Comparison of ENCODE assay signal across 21 cellular contexts in the genomic region with DNA sequence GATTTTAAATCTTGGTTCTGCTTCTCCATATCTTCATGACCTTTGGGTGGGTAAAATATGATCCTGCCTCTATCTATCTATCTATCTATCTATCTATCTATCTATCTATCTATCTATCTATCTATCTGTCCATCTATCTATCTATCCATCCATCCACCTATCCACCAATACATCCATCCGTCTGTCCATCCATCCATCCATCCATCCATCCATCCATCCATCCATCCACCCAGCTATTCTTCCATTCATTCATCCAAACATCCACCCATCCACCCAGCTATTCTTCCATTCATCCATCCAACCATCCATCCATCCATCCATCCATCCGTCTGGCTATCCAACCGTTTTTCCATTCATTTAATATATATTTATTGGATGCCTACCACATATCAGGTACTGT. TPM values are rescaled to one million over a fixed set of nuclear protein-coding genes. Genes with fewer than 3 reads are reported as not detected.
A peak's percentile ranks its signal among the peaks of the same experiment; 100 is the strongest.
DNase-seq lines count a peak whose midpoint lies in the region; ATAC-seq and TF ChIP-seq lines count a peak whose summit lies in the region.
"Had no signal": no experiment of that assay in that cellular context is flagged by ENCODE, and none has a peak within 500 bp of the region (broad histone marks: within the 10 kb centered on the region; RNA-seq: fewer than 3 reads in every experiment).

No MANE protein-coding gene starts in this region.

- H3K27me3 ChIP-seq in CD4-positive, alpha-beta T cell (ENCODE audit: control insufficient read depth, insufficient read depth, low read length): no peaks in the 10 kb centered on the region
- H3K27me3 ChIP-seq in CD8-positive, alpha-beta memory T cell (ENCODE audit: insufficient read depth, low read length, poor library complexity, severe bottlenecking): no peaks in the 10 kb centered on the region
- H3K27me3 ChIP-seq: SJSA1 had no signal

- no peak for TF ChIP-seq CTCF in CD4-positive, alpha-beta T cell (IDR thresholded peaks at IDR 0.05)

- intact Hi-C loops in CD4-positive, alpha-beta T cell (cut with DNase I, micrococcal nuclease): no loop called here

- ATAC-seq in CD4-positive, alpha-beta T cell (ENCODE audit: poor library complexity): no peak
- ATAC-seq in activated T-helper 17 cell treated with anti-CD3 and anti-CD28 coated beads, Interleukin-2, amount 50 U/mL, for 72 hours (replicated peaks): no peak
- ATAC-seq in naive B cell (ENCODE audit: low read depth in 2 of 2): no peak
- no peak for ATAC-seq in HG02798 (IDR thresholded peaks at IDR 0.05; ENCODE audit: poor library complexity, unreplicated experiment)
- ATAC-seq: HCT116 had no signal

- no peak for DNase-seq in CD4-positive, alpha-beta T cell
- no peak for DNase-seq in CD8-positive, alpha-beta memory T cell
- DNase-seq in naive B cell (no peak), GDM1 (lab: John Stamatoyannopoulos, UW) (no peak), AG08395 (ENCODE audit: low spot score) (no peak)
- DNase-seq: C1 segment of cervical spinal cord, Calu3, DMS79, GM23248, MG63, NCI-H1092 treated with DMSO at 0.1 percent for 48 hours, NCI-H1694 treated with DMSO at 0.1 percent for 48 hours, NCI-H69 had no signal

- CTCF ChIA-PET in CD4-positive, alpha-beta T cell (lab: Charles Lee): interaction anchor here (1.1 kb wide), 1 partner anchor 163 kb away, joined by 3 read pairs; no protein-coding TSS in a partner anchor
- CTCF ChIA-PET in CD8-positive, alpha-beta memory T cell (lab: Charles Lee): interaction anchor here (0.7 to 1.2 kb wide), 2 partner anchors 46 to 163 kb away, joined by 3 read pairs; no protein-coding TSS in a partner anchor

- H3K36me3 Mint-ChIP-seq in CD4-positive, alpha-beta T cell (ENCODE audit: low read depth): peaks cover 55% of the 10 kb centered on the region
- peaks cover 0 to 26% (median 13%) of the 10 kb centered on the region in 3 donors for H3K36me3 Mint-ChIP-seq in CD8-positive, alpha-beta memory T cell
- peaks cover 78% of the 10 kb centered on the region for H3K36me3 Mint-ChIP-seq in activated T-helper 17 cell treated with anti-CD3 and anti-CD28 coated beads, Interleukin-2, amount 50 U/mL, for 72 hours (ENCODE audit: low read depth)
- H3K36me3 Mint-ChIP-seq in naive B cell: peaks cover 19 to 34% of the 10 kb centered on the region in 2 donors

- H3K4me1 Mint-ChIP-seq in CD4-positive, alpha-beta T cell (ENCODE audit: low read depth): peaks cover 70% of the 10 kb centered on the region
- peaks cover 75 to 95% (median 90%) of the 10 kb centered on the region in 3 donors for H3K4me1 Mint-ChIP-seq in CD8-positive, alpha-beta memory T cell
- peaks cover 58% of the 10 kb centered on the region for H3K4me1 Mint-ChIP-seq in activated T-helper 17 cell treated with anti-CD3 and anti-CD28 coated beads, Interleukin-2, amount 50 U/mL, for 72 hours
- peaks cover 73 to 88% (median 85%) of the 10 kb centered on the region in 3 donors for H3K4me1 Mint-ChIP-seq in naive B cell

- no peak overlapping the region for H3K4me3 Mint-ChIP-seq in CD4-positive, alpha-beta T cell
- H3K4me3 Mint-ChIP-seq in CD8-positive, alpha-beta memory T cell: no peak overlapping the region
- H3K4me3 Mint-ChIP-seq in activated T-helper 17 cell treated with anti-CD3 and anti-CD28 coated beads, Interleukin-2, amount 50 U/mL, for 72 hours: peak overlapping the region; percentile 68
- peak overlapping the region in 3 of 8 donors; percentile 27 to 76 (median 51) for H3K4me3 Mint-ChIP-seq in naive B cell

- H3K36me3 ChIP-seq in CD8-positive, alpha-beta memory T cell (ENCODE audit: insufficient read depth, low read length): peaks cover 6% of the 10 kb centered on the region
- H3K36me3 ChIP-seq: MG63, SJSA1 had no signal

- peaks cover 48% of the 10 kb centered on the region for H3K4me1 ChIP-seq in CD8-positive, alpha-beta memory T cell (ENCODE audit: insufficient read depth, low read length)
- H3K4me1 ChIP-seq: SJSA1 had no signal

- POLR2A ChIA-PET in CD4-positive, alpha-beta T cell (lab: Charles Lee): interaction anchor here (0.9 kb wide), 2 partner anchors 9 to 11 kb away, joined by 3 read pairs; a partner anchor contains a TSS
- POLR2A ChIA-PET in CD8-positive, alpha-beta memory T cell (lab: Charles Lee): interaction anchor here (1.1 kb wide), 1 partner anchor 11 kb away, joined by 4 read pairs; a partner anchor contains a TSS

- H3K4me3 ChIP-seq in CD8-positive, alpha-beta memory T cell (ENCODE audit: low read length): no peak overlapping the region
- H3K4me3 ChIP-seq: GM23248, MG63, SJSA1 had no signal

- peak overlapping the region; percentile 81 for H3K27ac Mint-ChIP-seq in CD4-positive, alpha-beta T cell
- H3K27ac Mint-ChIP-seq in CD8-positive, alpha-beta memory T cell: peak overlapping the region in 7 of 8 donors; percentile 17 to 96 (median 82)
- peak overlapping the region; percentile 79 for H3K27ac Mint-ChIP-seq in activated T-helper 17 cell treated with anti-CD3 and anti-CD28 coated beads, Interleukin-2, amount 50 U/mL, for 72 hours
- peak overlapping the region; percentile 2 to 92 (median 76) for H3K27ac Mint-ChIP-seq in naive B cell

- no peak overlapping the region for H3K27ac ChIP-seq in CD4-positive, alpha-beta T cell (ENCODE audit: low read depth, low read length)
- H3K27ac ChIP-seq in CD8-positive, alpha-beta memory T cell (ENCODE audit: low read depth, low read length): no peak overlapping the region
- H3K27ac ChIP-seq: GM23248, KMS-11, RWPE1, SJSA1 had no signal

- no peaks in the 10 kb centered on the region for H3K27me3 Mint-ChIP-seq in CD4-positive, alpha-beta T cell
- H3K27me3 Mint-ChIP-seq in CD8-positive, alpha-beta memory T cell: no peaks in the 10 kb centered on the region
- no peaks in the 10 kb centered on the region for H3K27me3 Mint-ChIP-seq in activated T-helper 17 cell treated with anti-CD3 and anti-CD28 coated beads, Interleukin-2, amount 50 U/mL, for 72 hours
- H3K27me3 Mint-ChIP-seq in naive B cell: no peaks in the 10 kb centered on the region

- H3K9me3 ChIP-seq in CD4-positive, alpha-beta T cell (ENCODE audit: control insufficient read depth, low read length): no peaks in the 10 kb centered on the region
- no peaks in the 10 kb centered on the region for H3K9me3 ChIP-seq in CD8-positive, alpha-beta memory T cell (ENCODE audit: low read length)
- H3K9me3 ChIP-seq: MG63, SJSA1 had no signal

- no peaks in the 10 kb centered on the region for H3K9me3 Mint-ChIP-seq in CD4-positive, alpha-beta T cell
- H3K9me3 Mint-ChIP-seq in CD8-positive, alpha-beta memory T cell: no peaks in the 10 kb centered on the region
- no peaks in the 10 kb centered on the region for H3K9me3 Mint-ChIP-seq in activated T-helper 17 cell treated with anti-CD3 and anti-CD28 coated beads, Interleukin-2, amount 50 U/mL, for 72 hours
- H3K9me3 Mint-ChIP-seq in naive B cell: no peaks in the 10 kb centered on the region

RNA-seq across cellular contexts. Expression of a gene that starts 11.5 kb away (rescaled TPM):
- total RNA-seq in CD4-positive, alpha-beta T cell: 10 to 100 TPM; 64.7 TPM
- total RNA-seq in CD8-positive, alpha-beta memory T cell: 10 to 100 TPM; 96.5 to 98.2 TPM
- 136 TPM for polyA plus RNA-seq in CD8-positive, alpha-beta memory T cell
- total RNA-seq in activated T-helper 17 cell treated with anti-CD3 and anti-CD28 coated beads, Interleukin-2, amount 50 U/mL, for 72 hours: 10 to 100 TPM; 76.0 to 87.7 TPM
- polyA plus RNA-seq in naive B cell (ENCODE audit: low read depth in 6 of 6): 100 to 1,000 TPM; 213 to 344 (median 285) TPM
- total RNA-seq: Calu3, G401, GM23248 had no signal
- polyA plus RNA-seq: AG04450, GM23248 had no signal
